In the genomic region with DNA sequence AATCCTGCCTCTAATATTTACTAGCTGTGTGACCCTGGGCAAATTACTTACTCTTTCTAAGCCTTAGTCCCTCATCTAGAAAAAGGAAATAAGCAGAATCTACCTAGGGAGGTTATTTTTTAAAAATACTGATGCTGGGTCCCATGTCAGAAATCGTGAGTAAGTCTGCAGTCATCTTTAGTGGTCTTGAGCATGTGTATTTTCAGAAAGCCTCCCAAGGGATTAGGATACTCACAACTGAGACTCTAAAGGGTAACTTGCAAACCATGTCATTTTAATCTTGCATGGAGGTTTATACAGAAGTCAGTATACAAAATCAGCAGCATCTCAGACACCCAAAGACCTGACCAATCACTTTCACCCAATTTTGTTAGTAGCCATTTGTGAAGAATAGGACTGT, we compare ENCODE assay signal across 1 cellular context.
TF ChIP-seq lines count a peak whose summit lies in the region.

No MANE protein-coding gene starts in this region.

TF ChIP-seq in IMR-90, 13 proteins besides CTCF, POLR2A, EP300 and RAD21 (continued from another document):
- TF ChIP-seq ELK1 (IDR thresholded peaks at IDR 0.05; ENCODE audit: borderline replicate concordance, low read depth, low read length) (no peak), FOS (IDR thresholded peaks at IDR 0.05; ENCODE audit: low read depth, low read length) (no peak), CEBPB (IDR thresholded peaks at IDR 0.05; ENCODE audit: low read depth, low read length) (no peak), RFX5 (IDR thresholded peaks at IDR 0.05; ENCODE audit: low read depth, low read length) (no peak), CHD1 (IDR thresholded peaks at IDR 0.05; ENCODE audit: low read depth, low read length) (no peak), RCOR1 (IDR thresholded peaks at IDR 0.05; ENCODE audit: insufficient replicate concordance, low read length) (no peak), MAFK (IDR thresholded peaks at IDR 0.05; ENCODE audit: low read depth, low read length) (no peak), BHLHE40 (IDR thresholded peaks at IDR 0.05; ENCODE audit: low read depth, low read length) (no peak), SMC3 (IDR thresholded peaks at IDR 0.05; ENCODE audit: low read depth, low read length) (no peak), MXI1 (IDR thresholded peaks at IDR 0.05; ENCODE audit: borderline replicate concordance, low read depth, low read length) (no peak)
- TF ChIP-seq, protein P1, sequence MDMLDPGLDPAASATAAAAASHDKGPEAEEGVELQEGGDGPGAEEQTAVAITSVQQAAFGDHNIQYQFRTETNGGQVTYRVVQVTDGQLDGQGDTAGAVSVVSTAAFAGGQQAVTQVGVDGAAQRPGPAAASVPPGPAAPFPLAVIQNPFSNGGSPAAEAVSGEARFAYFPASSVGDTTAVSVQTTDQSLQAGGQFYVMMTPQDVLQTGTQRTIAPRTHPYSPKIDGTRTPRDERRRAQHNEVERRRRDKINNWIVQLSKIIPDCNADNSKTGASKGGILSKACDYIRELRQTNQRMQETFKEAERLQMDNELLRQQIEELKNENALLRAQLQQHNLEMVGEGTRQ (IDR thresholded peaks at IDR 0.05; ENCODE audit: low read depth, low read length) = no peak
